ENCODE assay signal across 1 cellular context in genomic region chr12:80242341-80242740, GRCh38.
TF ChIP-seq lines count a peak whose summit lies in the region.

No MANE protein-coding gene starts in this region.

TF ChIP-seq in HCT116, 20 proteins besides CTCF, POLR2A, EP300 and RAD21:
- TF ChIP-seq SRF (IDR thresholded peaks at IDR 0.05; ENCODE audit: low read depth) (no peak), ZBTB33 (IDR thresholded peaks at IDR 0.05; ENCODE audit: extremely low read depth, insufficient replicate concordance, low read length) (no peak), ZNF274 (IDR thresholded peaks at IDR 0.05; ENCODE audit: low read depth, low read length) (no peak), YY1 (IDR thresholded peaks at IDR 0.05; ENCODE audit: extremely low read depth, insufficient replicate concordance, low read depth, low read length) (no peak), ZFX (IDR thresholded peaks at IDR 0.05) (no peak), SP1 (IDR thresholded peaks at IDR 0.05; ENCODE audit: low read depth) (no peak), JUND (IDR thresholded peaks at IDR 0.05) (no peak), SIN3A (IDR thresholded peaks at IDR 0.05; ENCODE audit: low read depth) (no peak), TCF7L2 (IDR thresholded peaks at IDR 0.05; ENCODE audit: borderline replicate concordance, extremely low read depth, insufficient read depth, insufficient read length) (no peak), EZH2phosphoT487 (IDR thresholded peaks at IDR 0.05; ENCODE audit: borderline replicate concordance) (no peak), ATF3 (IDR thresholded peaks at IDR 0.05) (no peak), MAX (IDR thresholded peaks at IDR 0.05) (no peak), EGR1 (IDR thresholded peaks at IDR 0.05; ENCODE audit: low read depth) (no peak)
